ENCODE assay signal across 21 cellular contexts in genomic region chr12:125280482-125281377, GRCh38.
DNase-seq lines count a peak whose midpoint lies in the region; FAIRE-seq and TF ChIP-seq lines count a peak whose summit lies in the region.
"Had no signal": no experiment of that assay in that cellular context is flagged by ENCODE, and none has a peak within 500 bp of the region (broad histone marks: within the 10 kb centered on the region; RNA-seq: fewer than 3 reads in every experiment).

No MANE protein-coding gene starts in this region.

- no peaks in the 10 kb centered on the region for H3K27me3 ChIP-seq in H1 (replicated peaks in 1 of 4; ENCODE audit: control insufficient read depth in 3 of 4, extremely low read depth in 1 of 4, insufficient read depth in 3 of 4, low read length in 3 of 4)
- no peaks in the 10 kb centered on the region for H3K27me3 ChIP-seq in mesenchymal stem cell (ENCODE audit: control insufficient read depth in 1 of 2, insufficient read depth in 1 of 2, low read length in 2 of 2)

- H3K9me3 ChIP-seq in H1 (ENCODE audit: insufficient read depth in 2 of 2, low read depth in 1 of 2, low read length in 1 of 2) (no peaks in the 10 kb centered on the region), mesenchymal stem cell (ENCODE audit: control insufficient read depth, low read length) (no peaks in the 10 kb centered on the region)
- H3K9me3 ChIP-seq: esophagus muscularis mucosa, mucosa of descending colon, sigmoid colon had no signal

- H4K5ac ChIP-seq in H1 (ENCODE audit: insufficient read length, low read depth, low read length) = peak overlapping the region; percentile 87

- peak overlapping the region in 2 of 4 experiments; percentile 25 to 50; a peak in 3 of 7 replicates for H3K9ac ChIP-seq in H1 (replicated peaks in 1 of 4; ENCODE audit: extremely low read depth in 1 of 4, low read depth in 3 of 4, low read length in 3 of 4)
- H3K9ac ChIP-seq in mesenchymal stem cell (ENCODE audit: low read length) = no peak overlapping the region

- peaks cover 2 to 9% of the 10 kb centered on the region in 2 experiments for H4K20me1 ChIP-seq in H1 (replicated peaks in 1 of 2; ENCODE audit: control insufficient read depth in 1 of 2, insufficient read depth in 2 of 2, low read length in 2 of 2)

- H2BK12ac ChIP-seq in H1 (ENCODE audit: low read depth, low read length) = no peak overlapping the region
- no peak overlapping the region for H2BK12ac ChIP-seq in mesenchymal stem cell (ENCODE audit: low read length in 2 of 2)

- DNase-seq in ELF-1 (ENCODE audit: low read depth, low spot score) = peak; percentile 81
- peak; percentile 13 for DNase-seq in HTR-8/SVneo (ENCODE audit: insufficient read length, low spot score)
- peak; percentile 74 to 84 for DNase-seq in H1 (ENCODE audit: low read depth in 1 of 2, low spot score in 2 of 2)
- DNase-seq in islet precursor cell = peak; percentile 92
- no peak for DNase-seq in DMS153 (lab: John Stamatoyannopoulos, UW)
- no peak for DNase-seq in ACHN
- DNase-seq in mesenchymal stem cell = no peak
- no peak for DNase-seq in putamen (ENCODE audit: low spot score)
- DNase-seq: activated CD4-positive, alpha-beta memory T cell treated with anti-CD3 and anti-CD28 coated beads for 36 hours; activated T-cell treated with anti-CD3 and anti-CD28 coated beads, Interleukin-2, amount 50 U/mL, for 72 hours; CD8-positive, alpha-beta memory T cell; dermis blood vessel endothelial cell; DND-41; left colon; mucosa of descending colon; NCI-H1417; NCI-H2171 treated with DMSO at 0.1 percent for 48 hours; occipital lobe; sigmoid colon; SW 1271 had no signal

- H2AFZ ChIP-seq in H1 (ENCODE audit: low read length) (no peak overlapping the region), mesenchymal stem cell (ENCODE audit: low read depth, low read length) (no peak overlapping the region)

- H3K23ac ChIP-seq in H1 (ENCODE audit: insufficient read length) (no peak overlapping the region), mesenchymal stem cell (ENCODE audit: low read length in 2 of 2) (no peak overlapping the region)

- no peak for FAIRE-seq in HTR-8/SVneo (lab: Jason Lieb, UNC)
- peak; percentile 97 for FAIRE-seq in H1 (lab: Jason Lieb, UNC)

- H3K4me3 ChIP-seq in H1 (ENCODE audit: extremely low read depth in 1 of 4, insufficient read depth in 2 of 4, low read depth in 3 of 4, low read length in 4 of 4) (peak overlapping the region; percentile 18 to 49 (median 47); a peak in 7 of 8 replicates), mesenchymal stem cell (ENCODE audit: insufficient read depth in 1 of 2, low read depth in 1 of 2, low read length in 2 of 2) (no peak overlapping the region)
- H3K4me3 ChIP-seq: esophagus muscularis mucosa, mucosa of descending colon, sigmoid colon had no signal

- peak overlapping the region; percentile 3 for H3K27ac ChIP-seq in H1 (ENCODE audit: low read depth, low read length)
- no peak overlapping the region for H3K27ac ChIP-seq in mesenchymal stem cell (ENCODE audit: low read length, poor library complexity, severe bottlenecking)
- H3K27ac ChIP-seq: esophagus muscularis mucosa, sigmoid colon had no signal

- H3K4me2 ChIP-seq in H1 (ENCODE audit: insufficient read depth in 1 of 2, low read depth in 2 of 2, low read length in 2 of 2) (peak overlapping the region; percentile 66 to 79), mesenchymal stem cell (ENCODE audit: low read length, poor library complexity, severe bottlenecking) (no peak overlapping the region)

- H3K79me2 ChIP-seq in H1 (ENCODE audit: control insufficient read depth in 1 of 2, insufficient read depth in 2 of 2, low read length in 2 of 2) = peaks cover 0 to 41% of the 10 kb centered on the region in 2 experiments; a peak in 2 of 4 replicates

- in situ Hi-C loops in ACHN (cut with HindIII; ENCODE audit: low pct_ligation_motif_present, low pct_unique_long_range_greater_than_20kb, low sequenced_read_pairs) = no loop called here

- TF ChIP-seq EP300 in H1 (IDR thresholded peaks at IDR 0.05; ENCODE audit: borderline replicate concordance in 1 of 2, low read depth in 2 of 2, low read length in 2 of 2) = no peak

- no peak for TF ChIP-seq CTCF in H1 (IDR thresholded peaks at IDR 0.05; ENCODE audit: control extremely low read depth in 1 of 3, insufficient read depth in 1 of 3, low read depth in 1 of 3, low read length in 3 of 3)

- peak overlapping the region; percentile 13 for H3K56ac ChIP-seq in H1 (replicated peaks; ENCODE audit: insufficient read length, low read depth, low read length)

- H2AK5ac ChIP-seq in H1 (ENCODE audit: low read depth, low read length) = peak overlapping the region; percentile 29; the same call in 1 of the 2 replicates
- H2AK5ac ChIP-seq in mesenchymal stem cell (ENCODE audit: low read length, severe bottlenecking) = no peak overlapping the region

- H3K4me1 ChIP-seq in H1 (replicated peaks in 1 of 4; ENCODE audit: control insufficient read depth in 3 of 4, insufficient read depth in 4 of 4, low read length in 3 of 4) = peaks cover 6 to 16% (median 12%) of the 10 kb centered on the region in 4 experiments
- H3K4me1 ChIP-seq in mesenchymal stem cell (ENCODE audit: control insufficient read depth, insufficient read depth, low read depth, low read length) = no peaks in the 10 kb centered on the region
- H3K4me1 ChIP-seq: esophagus muscularis mucosa, sigmoid colon had no signal

- H4K8ac ChIP-seq in H1 (ENCODE audit: extremely low read depth, insufficient read depth, low read length) (peak overlapping the region; percentile 71), mesenchymal stem cell (ENCODE audit: low read length) (no peak overlapping the region)

- WGBS in H1 (ENCODE audit: extremely low coverage in 1 of 2, insufficient coverage in 1 of 2, insufficient read length in 1 of 2, insufficient replicate concordance in 2 of 2, low coverage in 1 of 2, low lambda C conversion rate in 2 of 2, missing lambda C conversion rate in 1 of 2), 2 experiments = 16 to 100% methylated on average over 1 to 20 of the region's 20 CpGs
- 18% methylated on average over 20 of the region's 20 CpGs for WGBS in mesenchymal stem cell

- peaks cover 5% of the 10 kb centered on the region; the same call in 1 of the 2 replicates for H3K23me2 ChIP-seq in H1 (ENCODE audit: low read depth, low read length)

- H3K18ac ChIP-seq in H1 (ENCODE audit: extremely low read depth, low read length) (peak overlapping the region; percentile 64; the same call in 1 of the 2 replicates), mesenchymal stem cell (ENCODE audit: low read depth in 1 of 2, low read length in 2 of 2) (no peak overlapping the region)

- no peak overlapping the region for H2BK20ac ChIP-seq in H1 (ENCODE audit: low read length)

- no peak overlapping the region for H3K14ac ChIP-seq in H1 (ENCODE audit: insufficient read length)
- no peak overlapping the region for H3K14ac ChIP-seq in mesenchymal stem cell (ENCODE audit: low read length in 2 of 2)

- CTCF ChIA-PET in H1 (lab: Charles Lee; ENCODE audit: partially characterized antibody) = interaction anchor here (0.7 to 4.0 kb wide), 4 partner anchors 11 to 65 kb away, joined by 3 to 20 read pairs (median 6); no protein-coding TSS in a partner anchor

- no peak overlapping the region for H3K4ac ChIP-seq in H1 (replicated peaks; ENCODE audit: insufficient read length, low read depth, low read length)
- no peak overlapping the region for H3K4ac ChIP-seq in mesenchymal stem cell (ENCODE audit: low read depth in 1 of 2, low read length in 2 of 2)

- H4K91ac ChIP-seq in H1 (replicated peaks; ENCODE audit: insufficient read length, low read length) (peak overlapping the region; percentile 23), mesenchymal stem cell (ENCODE audit: low read length) (no peak overlapping the region)

- H3K36me3 ChIP-seq in H1 (ENCODE audit: control insufficient read depth in 2 of 4, insufficient read depth in 4 of 4, low read length in 3 of 4) = no peaks in the 10 kb centered on the region
- no peaks in the 10 kb centered on the region for H3K36me3 ChIP-seq in mesenchymal stem cell (ENCODE audit: control insufficient read depth in 1 of 2, insufficient read depth in 2 of 2, low read depth in 1 of 2, low read length in 2 of 2)
- H3K36me3 ChIP-seq: esophagus muscularis mucosa, sigmoid colon had no signal

- POLR2A ChIA-PET in H1 (lab: Charles Lee; ENCODE audit: partially characterized antibody) = interaction anchor here (0.6 to 2.5 kb wide), 13 partner anchors 8 to 158 kb away, joined by 3 to 7 read pairs (median 3); partner anchors contain the start of gene TMEM132B

- peaks cover 10% of the 10 kb centered on the region for H3K79me1 ChIP-seq in H1 (ENCODE audit: low read depth, low read length)
- no peaks in the 10 kb centered on the region for H3K79me1 ChIP-seq in mesenchymal stem cell (replicated peaks; ENCODE audit: low read length, poor library complexity, severe bottlenecking)

- H2BK120ac ChIP-seq in H1 (replicated peaks; ENCODE audit: low read depth, low read length) (peak overlapping the region; percentile 50), mesenchymal stem cell (ENCODE audit: low read depth, low read length) (no peak overlapping the region)

- H2BK5ac ChIP-seq in H1 (ENCODE audit: low read depth, low read length) = peak overlapping the region; percentile 89
- no peak overlapping the region for H2BK5ac ChIP-seq in mesenchymal stem cell (ENCODE audit: low read depth, low read length, poor library complexity, severe bottlenecking)

- no peak for TF ChIP-seq POLR2A in H1 (IDR thresholded peaks at IDR 0.05; ENCODE audit: control extremely low read depth in 1 of 2, low read depth in 2 of 2, low read length in 2 of 2)

- H2BK15ac ChIP-seq in H1 (ENCODE audit: low read length) (no peak overlapping the region), mesenchymal stem cell (ENCODE audit: low read depth, poor library complexity, severe bottlenecking) (no peak overlapping the region)

- no peak for TF ChIP-seq RAD21 in H1 (IDR thresholded peaks at IDR 0.05 in 1 of 2, conservative IDR thresholded peaks at IDR 0.05 in 1 of 2; ENCODE audit: low read depth in 2 of 2, low read length in 2 of 2)

TF ChIP-seq in H1, 55 proteins besides CTCF, POLR2A, EP300 and RAD21 (continues in another document):
- TF ChIP-seq MAFK (IDR thresholded peaks at IDR 0.05; ENCODE audit: low read depth, low read length) (no peak), RNF2 (IDR thresholded peaks at IDR 0.05; ENCODE audit: borderline replicate concordance, low read depth, low read length, missing control alignments, poor library complexity, severe bottlenecking) (no peak), USF2 (IDR thresholded peaks at IDR 0.05; ENCODE audit: low read length) (peak; percentile 88), TAF7 (optimal IDR thresholded peaks at IDR 0.05; ENCODE audit: borderline replicate concordance, low read depth, low read length) (no peak), CHD1 (IDR thresholded peaks at IDR 0.05; ENCODE audit: low read depth, low read length) (no peak), EZH2 (IDR thresholded peaks at IDR 0.05; ENCODE audit: low read depth, low read length, severe bottlenecking) (no peak)

Comparison
In these comparisons a context has a peak if more than half of its experiments do, and no peak if none do; other contexts are left out.
1. DNase-seq: peak in ELF-1 (single experiment), HTR-8/SVneo (single experiment), H1 (2 of 2) and islet precursor cell (single experiment); none in DMS153 (single experiment), ACHN (single experiment), mesenchymal stem cell (single experiment) and putamen (single experiment).
2. H3K4me3 ChIP-seq: peak in H1 (4 of 4); none in mesenchymal stem cell (0 of 2).